Comparison of ENCODE assay signal across 8 cellular contexts in genomic region chr1:167223144-167224103, GRCh38. TPM values are rescaled to one million over a fixed set of nuclear protein-coding genes. Genes with fewer than 3 reads are reported as not detected.
DNase-seq lines count a peak whose midpoint lies in the region; ATAC-seq and TF ChIP-seq lines count a peak whose summit lies in the region.

No MANE protein-coding gene starts in this region.

- DNase-seq in T-helper 1 cell (no peak), RKO (ENCODE audit: low spot score) (peak; percentile 15), esophagus squamous epithelium (lab: John Stamatoyannopoulos, UW) (no peak), spleen (no peak), brain microvascular endothelial cell (no peak)

- no peak for ATAC-seq in GM21447 (IDR thresholded peaks at IDR 0.05; ENCODE audit: unreplicated experiment)
- no peak for ATAC-seq in HG02759 (IDR thresholded peaks at IDR 0.05; ENCODE audit: unreplicated experiment)

- H3K36me3 ChIP-seq in esophagus squamous epithelium (no peaks in the 10 kb centered on the region), spleen (no peaks in the 10 kb centered on the region), brain microvascular endothelial cell (replicated peaks) (no peaks in the 10 kb centered on the region)

- peak overlapping the region; percentile 100 for H3K4me3 Mint-ChIP-seq in T-helper 1 cell treated with Interleukin-12 subunit alpha and Interleukin-12 subunit beta and Interleukin-4 antibody, amounts not matched to agents 30 μg/mL and 1 μg/mL, for 36 hours

- no peaks in the 10 kb centered on the region for H3K9me3 Mint-ChIP-seq in T-helper 1 cell treated with Interleukin-12 subunit alpha and Interleukin-12 subunit beta and Interleukin-4 antibody, amounts not matched to agents 30 μg/mL and 1 μg/mL, for 36 hours

- H3K36me3 Mint-ChIP-seq in T-helper 1 cell treated with Interleukin-12 subunit alpha and Interleukin-12 subunit beta and Interleukin-4 antibody, amounts not matched to agents 30 μg/mL and 1 μg/mL, for 36 hours (ENCODE audit: low read depth), result peaks cover 7% of the 10 kb centered on the region

- H3K27me3 ChIP-seq in esophagus squamous epithelium (no peaks in the 10 kb centered on the region), spleen (replicated peaks in 1 of 7) (no peaks in the 10 kb centered on the region), brain microvascular endothelial cell (replicated peaks) (no peaks in the 10 kb centered on the region)

- H3K4me1 ChIP-seq in esophagus squamous epithelium (peaks cover 0 to 61% (median 11%) of the 10 kb centered on the region in 3 donors), spleen (peaks cover 18 to 76% (median 56%) of the 10 kb centered on the region in 6 donors)

- H3K4me1 Mint-ChIP-seq in T-helper 1 cell treated with Interleukin-12 subunit alpha and Interleukin-12 subunit beta and Interleukin-4 antibody, amounts not matched to agents 30 μg/mL and 1 μg/mL, for 36 hours (ENCODE audit: low read depth), result peaks cover 31% of the 10 kb centered on the region

- in situ Hi-C loops in brain microvascular endothelial cell (cut with HindIII; ENCODE audit: low pct_ligation_motif_present, low sequenced_read_pairs), result no loop called here

- H3K4me3 ChIP-seq in esophagus squamous epithelium, result peak overlapping the region in 1 of 4 donors; percentile 95
- H3K4me3 ChIP-seq in spleen, result peak overlapping the region in 3 of 8 donors; percentile 91 to 98 (median 97)
- H3K4me3 ChIP-seq in brain microvascular endothelial cell (ENCODE audit: low read depth, low read length), result no peak overlapping the region

- no peaks in the 10 kb centered on the region for H3K27me3 Mint-ChIP-seq in T-helper 1 cell treated with Interleukin-12 subunit alpha and Interleukin-12 subunit beta and Interleukin-4 antibody, amounts not matched to agents 30 μg/mL and 1 μg/mL, for 36 hours (ENCODE audit: low read depth)

- 72 to 79% methylated on average over 10 of the region's 10 CpGs for WGBS in esophagus squamous epithelium, 2 donors
- WGBS in spleen, 5 donors, result 70 to 77% (median 74%) methylated on average over 10 of the region's 10 CpGs

- TF ChIP-seq POLR2A in esophagus squamous epithelium (IDR thresholded peaks at IDR 0.05) (no peak), spleen (IDR thresholded peaks at IDR 0.05) (no peak)

- intact Hi-C loops in esophagus squamous epithelium (cut with DNase I), result no loop called here
- intact Hi-C loops in spleen (cut with DNase I; ENCODE audit: low total_unique reads), result no loop called here

- TF ChIP-seq CTCF in esophagus squamous epithelium (IDR thresholded peaks at IDR 0.05) (no peak), spleen (IDR thresholded peaks at IDR 0.05 in 8 of 11, conservative IDR thresholded peaks at IDR 0.05 in 3 of 11) (no peak), brain microvascular endothelial cell (IDR thresholded peaks at IDR 0.05; ENCODE audit: low read depth, low read length, missing control alignments) (no peak)

- H3K27ac Mint-ChIP-seq in T-helper 1 cell treated with Interleukin-12 subunit alpha and Interleukin-12 subunit beta and Interleukin-4 antibody, amounts not matched to agents 30 μg/mL and 1 μg/mL, for 36 hours, result peak overlapping the region; percentile 100

- H3K27ac ChIP-seq in esophagus squamous epithelium (peak overlapping the region in 3 of 4 donors; percentile 98 to 99 (median 98)), spleen (peak overlapping the region; percentile 92 to 99 (median 98)), brain microvascular endothelial cell (no peak overlapping the region)

- no peaks in the 10 kb centered on the region for H3K9me3 ChIP-seq in esophagus squamous epithelium
- H3K9me3 ChIP-seq in spleen, result no peaks in the 10 kb centered on the region

RNA-seq across cellular contexts. Expression of gene POU2F1, which starts 2.7 kb away (rescaled TPM):
- 10 to 100 TPM in 1 of 4 donors, 1 to 10 TPM in 3; 7.8 to 10.5 (median 9.2) TPM for total RNA-seq in esophagus squamous epithelium
- 10 to 100 TPM; 23.5 to 60.3 (median 31.5) TPM for total RNA-seq in spleen
- 1 to 10 TPM; 1.8 to 3.1 (median 2.6) TPM for polyA plus RNA-seq in spleen
